8 cellular contexts compared by ENCODE assay signal in genomic region chr12:111330800-111331752, GRCh38.
A peak's percentile ranks its signal among the peaks of the same experiment; 100 is the strongest.
DNase-seq lines count a peak whose midpoint lies in the region; ATAC-seq and TF ChIP-seq lines count a peak whose summit lies in the region.

No MANE protein-coding gene starts in this region.

- TF ChIP-seq CTCF in GM13977 (IDR thresholded peaks at IDR 0.05; ENCODE audit: extremely low read depth, insufficient read depth, missing control alignments): peak; percentile 39

- in situ Hi-C loops in GM13977 (cut with MboI; ENCODE audit: low pct_unique_long_range_greater_than_20kb, low sequenced_read_pairs, unreplicated experiment): no loop called here

- no peak for ATAC-seq in GM18502 (IDR thresholded peaks at IDR 0.05; ENCODE audit: poor library complexity, unreplicated experiment)
- ATAC-seq in GM18498 (IDR thresholded peaks at IDR 0.05; ENCODE audit: unreplicated experiment): no peak
- no peak for ATAC-seq in HG02981 (IDR thresholded peaks at IDR 0.05; ENCODE audit: unreplicated experiment)

- DNase-seq in Ammon's horn (ENCODE audit: low spot score): peak; percentile 32
- no peak for DNase-seq in GM13977 (ENCODE audit: low spot score)
- peak; percentile 62 for DNase-seq in NCI-H82 treated with DMSO at 0.1 percent for 48 hours (lab: John Stamatoyannopoulos, UW; ENCODE audit: unreplicated experiment)
- DNase-seq in cerebellar cortex (ENCODE audit: low spot score): peak; percentile 52
- peak; percentile 13 for DNase-seq in medulla oblongata (ENCODE audit: extremely low spot score)
